Comparison of ENCODE assay signal across 1 cellular context in genomic region chr5:36138900-36139683, GRCh38.
TF ChIP-seq lines count a peak whose summit lies in the region.

No MANE protein-coding gene starts in this region.

TF ChIP-seq in liver, 16 proteins besides CTCF, POLR2A, EP300 and RAD21 (continued from another document):
- TF ChIP-seq, protein P1, sequence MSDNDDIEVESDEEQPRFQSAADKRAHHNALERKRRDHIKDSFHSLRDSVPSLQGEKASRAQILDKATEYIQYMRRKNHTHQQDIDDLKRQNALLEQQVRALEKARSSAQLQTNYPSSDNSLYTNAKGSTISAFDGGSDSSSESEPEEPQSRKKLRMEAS (IDR thresholded peaks at IDR 0.05) = no peak
- TF ChIP-seq GABPA (IDR thresholded peaks at IDR 0.05 in 1 of 2, conservative IDR thresholded peaks at IDR 0.05 in 1 of 2) (no peak), RXRA (IDR thresholded peaks at IDR 0.05) (peak in 1 of 2 donors; percentile 38), FOXA1 (IDR thresholded peaks at IDR 0.05) (no peak), SP1 (IDR thresholded peaks at IDR 0.05) (peak; percentile 79), HNF4G (IDR thresholded peaks at IDR 0.05) (peak; percentile 73)
